8 cellular contexts compared by ENCODE assay signal in genomic region chr2:158456309-158457066, GRCh38. TPM values are rescaled to one million over a fixed set of nuclear protein-coding genes. Genes with fewer than 3 reads are reported as not detected.
DNase-seq lines count a peak whose midpoint lies in the region; ATAC-seq and FAIRE-seq lines count a peak whose summit lies in the region.

CCDC148 (minus strand) TSS chr2:158456753; CDS start chr2:158456439, 314 bp downstream.
PKP4 (plus strand) TSS chr2:158456952; CDS start chr2:158533185, 76,233 bp downstream.

- H3K9me3 ChIP-seq in aorta (ENCODE audit: control insufficient read depth, low read length), result no peaks in the 10 kb centered on the region

- H3K4me3 ChIP-seq in aorta (ENCODE audit: low read length in 2 of 2), result peak within 1 kb of the TSS; percentile 84 to 86

- WGBS in aorta, 2 donors, result 1% methylated on average over 35 to 48 of the region's 48 CpGs

- no peaks in the 10 kb centered on the region for H3K36me3 ChIP-seq in aorta (ENCODE audit: control insufficient read depth in 1 of 2, insufficient read depth in 2 of 2, low read length in 1 of 2)

- peak within 1 kb of the TSS; percentile 46 to 69 for H3K27ac ChIP-seq in aorta (ENCODE audit: low read depth in 1 of 2, low read length in 2 of 2)

- ATAC-seq in HG02973 (IDR thresholded peaks at IDR 0.05; ENCODE audit: unreplicated experiment), result peak; percentile 93
- peak; percentile 97 for ATAC-seq in aorta (ENCODE audit: low FRiP score)

- FAIRE-seq in GM18507 (lab: Jason Lieb, UNC), result peak; percentile 62

- intact Hi-C loops in aorta (cut with DNase I), result loop anchor here (10.0 kb wide), 2 partner anchors 148 to 298 kb away; no protein-coding TSS in a partner anchor

- H3K4me1 ChIP-seq in aorta (ENCODE audit: control insufficient read depth in 1 of 2, insufficient read depth in 2 of 2, low read length in 2 of 2), result no peaks in the 10 kb centered on the region

- DNase-seq in GM18507 (ENCODE audit: extremely low spot score, insufficient read length, low read depth), result peak; percentile 54
- DNase-seq in NCI-H2029 (lab: John Stamatoyannopoulos, UW), result peak; percentile 95
- DNase-seq in T1000 (lab: John Stamatoyannopoulos, UW), result peak; percentile 82
- DNase-seq in astrocyte of the hippocampus (ENCODE audit: low read depth, low spot score), result peak; percentile 98
- DNase-seq in hippocampal formation (lab: John Stamatoyannopoulos, UW), result peak; percentile 90 to 92
- DNase-seq in renal cortical epithelial cell (ENCODE audit: low read depth), result peak; percentile 86
- peak; percentile 92 to 94 for DNase-seq in aorta

- H3K27me3 ChIP-seq in aorta (ENCODE audit: control insufficient read depth in 1 of 2, insufficient read depth in 2 of 2, low read length in 1 of 2), result no peaks in the 10 kb centered on the region

RNA-seq across cellular contexts. Expression of gene CCDC148, which starts in this region (rescaled TPM):
- 4.9 and 16.0 TPM in 2 replicates for total RNA-seq in renal cortical epithelial cell
- total RNA-seq in aorta, result 1 to 10 TPM in 1 of 2 donors, under 1 TPM in 1; 0.52 to 1.6 TPM
- polyA plus RNA-seq in aorta, result under 1 TPM in 1 of 2 donors, not detected in 1; 0.41 TPM

RNA-seq across cellular contexts. Expression of gene PKP4, which starts in this region (rescaled TPM):
- 45.3 and 149 TPM in 2 replicates for total RNA-seq in renal cortical epithelial cell
- 100 to 1,000 TPM in 1 of 2 donors, 10 to 100 TPM in 1; 53.3 to 128 TPM for total RNA-seq in aorta
- polyA plus RNA-seq in aorta, result 10 to 100 TPM; 17.7 to 34.8 TPM

Comparison
In these comparisons a context has a peak if more than half of its experiments do, and no peak if none do; other contexts are left out.
1. Peak in every context shown above with its lines: DNase-seq, ATAC-seq, H3K4me3 ChIP-seq and H3K27ac ChIP-seq.